Comparison of ENCODE assay signal across 3 cellular contexts in the genomic region with DNA sequence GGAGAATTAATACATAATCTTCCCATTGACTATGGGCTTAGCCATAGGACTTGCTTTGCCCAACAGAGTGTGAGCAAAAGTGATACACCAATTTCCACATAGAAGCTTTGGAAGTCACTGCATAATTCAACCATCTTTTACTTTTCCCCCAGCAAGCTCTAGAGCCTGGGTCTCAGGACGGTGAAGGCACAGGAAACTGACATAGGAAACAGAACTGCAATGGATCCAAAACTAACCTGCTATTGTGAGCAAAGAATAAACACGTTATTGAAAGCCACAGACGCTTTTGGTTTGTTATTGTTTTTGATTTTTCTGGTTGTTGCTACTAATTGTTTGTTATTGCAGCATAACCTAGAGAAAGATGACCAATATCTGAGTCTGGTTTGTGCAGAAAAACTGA.
TF ChIP-seq lines count a peak whose summit lies in the region.

No MANE protein-coding gene starts in this region.

TF ChIP-seq in A549, 52 proteins besides CTCF, POLR2A, EP300 and RAD21:
- TF ChIP-seq NFE2L2 (conservative IDR thresholded peaks at IDR 0.05; ENCODE audit: low read length) (no peak), CHD4 (IDR thresholded peaks at IDR 0.05; ENCODE audit: borderline replicate concordance) (no peak), MYC (IDR thresholded peaks at IDR 0.05; ENCODE audit: borderline replicate concordance, low read length) (no peak), ZSCAN20 (CRISPR knock-in tag; IDR thresholded peaks at IDR 0.05) (no peak), GATA3 (IDR thresholded peaks at IDR 0.05; ENCODE audit: borderline replicate concordance) (no peak), RFX5 (IDR thresholded peaks at IDR 0.05) (no peak), CEBPB (IDR thresholded peaks at IDR 0.05) (no peak)
- TF ChIP-seq, protein P1, sequence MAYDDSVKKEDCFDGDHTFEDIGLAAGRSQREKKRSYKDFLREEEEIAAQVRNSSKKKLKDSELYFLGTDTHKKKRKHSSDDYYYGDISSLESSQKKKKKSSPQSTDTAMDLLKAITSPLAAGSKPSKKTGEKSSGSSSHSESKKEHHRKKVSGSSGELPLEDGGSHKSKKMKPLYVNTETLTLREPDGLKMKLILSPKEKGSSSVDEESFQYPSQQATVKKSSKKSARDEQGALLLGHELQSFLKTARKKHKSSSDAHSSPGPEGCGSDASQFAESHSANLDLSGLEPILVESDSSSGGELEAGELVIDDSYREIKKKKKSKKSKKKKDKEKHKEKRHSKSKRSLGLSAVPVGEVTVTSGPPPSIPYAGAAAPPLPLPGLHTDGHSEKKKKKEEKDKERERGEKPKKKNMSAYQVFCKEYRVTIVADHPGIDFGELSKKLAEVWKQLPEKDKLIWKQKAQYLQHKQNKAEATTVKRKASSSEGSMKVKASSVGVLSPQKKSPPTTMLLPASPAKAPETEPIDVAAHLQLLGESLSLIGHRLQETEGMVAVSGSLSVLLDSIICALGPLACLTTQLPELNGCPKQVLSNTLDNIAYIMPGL (CRISPR knock-in tag; IDR thresholded peaks at IDR 0.05; ENCODE audit: borderline replicate concordance), result no peak

TF ChIP-seq in endothelial cell of umbilical vein, 7 proteins besides CTCF, POLR2A, EP300 and RAD21:
- TF ChIP-seq POLR2AphosphoS5 (IDR thresholded peaks at IDR 0.05; ENCODE audit: insufficient read depth, low read depth, low read length) (no peak), JUN (IDR thresholded peaks at IDR 0.05; ENCODE audit: borderline replicate concordance, insufficient read depth, insufficient read length, low read depth) (no peak), EZH2 (IDR thresholded peaks at IDR 0.05; ENCODE audit: borderline replicate concordance, low read depth, low read length, severe bottlenecking) (no peak), FOS (IDR thresholded peaks at IDR 0.05; ENCODE audit: borderline replicate concordance, insufficient read depth, low read length) (no peak), GATA2 (IDR thresholded peaks at IDR 0.05; ENCODE audit: insufficient read depth, insufficient read length, low read depth, low read length) (no peak), MYC (IDR thresholded peaks at IDR 0.05; ENCODE audit: low read depth, low read length) (no peak)
- TF ChIP-seq, protein P2, sequence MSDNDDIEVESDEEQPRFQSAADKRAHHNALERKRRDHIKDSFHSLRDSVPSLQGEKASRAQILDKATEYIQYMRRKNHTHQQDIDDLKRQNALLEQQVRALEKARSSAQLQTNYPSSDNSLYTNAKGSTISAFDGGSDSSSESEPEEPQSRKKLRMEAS (IDR thresholded peaks at IDR 0.05; ENCODE audit: insufficient read depth, insufficient read length), result no peak

TF ChIP-seq in neural cell, 6 proteins besides CTCF, POLR2A, EP300 and RAD21:
- TF ChIP-seq MXI1 (conservative IDR thresholded peaks at IDR 0.05; ENCODE audit: poor library complexity, severe bottlenecking) (no peak), POLR2AphosphoS5 (IDR thresholded peaks at IDR 0.05) (no peak), SMC3 (conservative IDR thresholded peaks at IDR 0.05; ENCODE audit: poor library complexity) (no peak), EZH2 (IDR thresholded peaks at IDR 0.05; ENCODE audit: borderline replicate concordance, insufficient read depth, low read length, poor library complexity, severe bottlenecking) (no peak), TAF1 (IDR thresholded peaks at IDR 0.05; ENCODE audit: low read depth) (no peak)
- TF ChIP-seq, protein P3, sequence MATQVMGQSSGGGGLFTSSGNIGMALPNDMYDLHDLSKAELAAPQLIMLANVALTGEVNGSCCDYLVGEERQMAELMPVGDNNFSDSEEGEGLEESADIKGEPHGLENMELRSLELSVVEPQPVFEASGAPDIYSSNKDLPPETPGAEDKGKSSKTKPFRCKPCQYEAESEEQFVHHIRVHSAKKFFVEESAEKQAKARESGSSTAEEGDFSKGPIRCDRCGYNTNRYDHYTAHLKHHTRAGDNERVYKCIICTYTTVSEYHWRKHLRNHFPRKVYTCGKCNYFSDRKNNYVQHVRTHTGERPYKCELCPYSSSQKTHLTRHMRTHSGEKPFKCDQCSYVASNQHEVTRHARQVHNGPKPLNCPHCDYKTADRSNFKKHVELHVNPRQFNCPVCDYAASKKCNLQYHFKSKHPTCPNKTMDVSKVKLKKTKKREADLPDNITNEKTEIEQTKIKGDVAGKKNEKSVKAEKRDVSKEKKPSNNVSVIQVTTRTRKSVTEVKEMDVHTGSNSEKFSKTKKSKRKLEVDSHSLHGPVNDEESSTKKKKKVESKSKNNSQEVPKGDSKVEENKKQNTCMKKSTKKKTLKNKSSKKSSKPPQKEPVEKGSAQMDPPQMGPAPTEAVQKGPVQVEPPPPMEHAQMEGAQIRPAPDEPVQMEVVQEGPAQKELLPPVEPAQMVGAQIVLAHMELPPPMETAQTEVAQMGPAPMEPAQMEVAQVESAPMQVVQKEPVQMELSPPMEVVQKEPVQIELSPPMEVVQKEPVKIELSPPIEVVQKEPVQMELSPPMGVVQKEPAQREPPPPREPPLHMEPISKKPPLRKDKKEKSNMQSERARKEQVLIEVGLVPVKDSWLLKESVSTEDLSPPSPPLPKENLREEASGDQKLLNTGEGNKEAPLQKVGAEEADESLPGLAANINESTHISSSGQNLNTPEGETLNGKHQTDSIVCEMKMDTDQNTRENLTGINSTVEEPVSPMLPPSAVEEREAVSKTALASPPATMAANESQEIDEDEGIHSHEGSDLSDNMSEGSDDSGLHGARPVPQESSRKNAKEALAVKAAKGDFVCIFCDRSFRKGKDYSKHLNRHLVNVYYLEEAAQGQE (IDR thresholded peaks at IDR 0.05; ENCODE audit: borderline replicate concordance), result no peak
